In genomic region chr14:104680806-104681688, GRCh38 we compare ENCODE assay signal across 8 cellular contexts. TPM values are rescaled to one million over a fixed set of nuclear protein-coding genes. Genes with fewer than 3 reads are reported as not detected.
A peak's percentile ranks its signal among the peaks of the same experiment; 100 is the strongest.
DNase-seq lines count a peak whose midpoint lies in the region; ATAC-seq, FAIRE-seq and TF ChIP-seq lines count a peak whose summit lies in the region.

No MANE protein-coding gene starts in this region.

- peak; percentile 75 for DNase-seq in CD1c-positive myeloid dendritic cell (ENCODE audit: extremely low spot score)
- peak; percentile 86 for DNase-seq in PC-3
- DNase-seq in endothelial cell of umbilical vein (ENCODE audit: low read depth, low spot score), result peak; percentile 77
- peak; percentile 59 for DNase-seq in mesendoderm
- peak; percentile 47 to 66 for DNase-seq in uterus
- no peak for DNase-seq in NCI-H2081 (lab: John Stamatoyannopoulos, UW)

- H3K4me1 ChIP-seq in PC-3 (ENCODE audit: insufficient read depth, low read length) (peaks cover 62% of the 10 kb centered on the region), endothelial cell of umbilical vein (ENCODE audit: control insufficient read depth, extremely low read depth, insufficient read depth, low read length) (peaks cover 40% of the 10 kb centered on the region), mesendoderm (ENCODE audit: control insufficient read depth, low read depth, low read length) (peaks cover 23% of the 10 kb centered on the region), uterus (peaks cover 8 to 45% of the 10 kb centered on the region in 2 donors)

- peak overlapping the region; percentile 96 for H2BK5ac ChIP-seq in mesendoderm (ENCODE audit: low read length)

- no peaks in the 10 kb centered on the region for H3F3A ChIP-seq in PC-3 (ENCODE audit: low read length, unreplicated experiment)

- H3K27ac ChIP-seq in PC-3 (ENCODE audit: low read length), result peak overlapping the region; percentile 99
- peak overlapping the region; percentile 93 for H3K27ac ChIP-seq in endothelial cell of umbilical vein (ENCODE audit: insufficient read depth, low read depth, low read length)
- H3K27ac ChIP-seq in mesendoderm (ENCODE audit: low read depth, low read length), result peak overlapping the region; percentile 85
- H3K27ac ChIP-seq in uterus, result peak overlapping the region; percentile 69 to 90

- POLR2A ChIA-PET in PC-3 (lab: Charles Lee; ENCODE audit: unreplicated experiment) (no interaction called here), endothelial cell of umbilical vein (lab: Charles Lee) (interaction anchor here (1.1 to 1.2 kb wide), 2 partner anchors 16 to 72 kb away, joined by 4 read pairs; partner anchors contain the start of gene SIVA1)

- peak overlapping the region; percentile 69 for H4K8ac ChIP-seq in mesendoderm (ENCODE audit: low read depth, low read length)

- dilution Hi-C loops in endothelial cell of umbilical vein (cut with MboI; ENCODE audit: extremely low pct_ligation_motif_present, low sequenced_read_pairs), result no loop called here

- no peak overlapping the region for H3K23ac ChIP-seq in mesendoderm (ENCODE audit: low read length)

- H3K4me3 ChIP-seq in PC-3 (ENCODE audit: low read length) (peak overlapping the region; percentile 62), endothelial cell of umbilical vein (replicated peaks in 1 of 3; ENCODE audit: insufficient read depth in 1 of 3, low read depth in 1 of 3, low read length in 3 of 3) (no peak overlapping the region), mesendoderm (ENCODE audit: low read length) (no peak overlapping the region), uterus (no peak overlapping the region)

- WGBS in mesendoderm (ENCODE audit: extremely low coverage, insufficient coverage, low lambda C conversion rate), result no CpG with 5 or more reads among the region's 26 CpGs

- H2BK15ac ChIP-seq in mesendoderm (replicated peaks; ENCODE audit: low read depth), result no peak overlapping the region

- no peaks in the 10 kb centered on the region for H3K9me1 ChIP-seq in endothelial cell of umbilical vein (replicated peaks; ENCODE audit: control insufficient read depth, extremely low read depth, insufficient read depth, low read length)

- H2AK5ac ChIP-seq in mesendoderm (ENCODE audit: low read length), result peak overlapping the region; percentile 72

- H3K4me2 ChIP-seq in PC-3 (ENCODE audit: low read length) (peak overlapping the region; percentile 86), endothelial cell of umbilical vein (ENCODE audit: insufficient read depth, low read length) (peak overlapping the region; percentile 31), mesendoderm (ENCODE audit: low read length) (peak overlapping the region; percentile 32)

- peak overlapping the region; percentile 68 for H4K5ac ChIP-seq in mesendoderm (ENCODE audit: low read length)

- peak overlapping the region; percentile 94 for H3K9ac ChIP-seq in PC-3 (ENCODE audit: low read length)
- peak overlapping the region; percentile 62 for H3K9ac ChIP-seq in endothelial cell of umbilical vein (replicated peaks; ENCODE audit: extremely low read depth, insufficient read depth, low read length)
- H3K9ac ChIP-seq in mesendoderm (ENCODE audit: low read length), result peak overlapping the region; percentile 77

- BruUV-seq in PC-3 (replicated peaks; lab: Mats Ljungman, UMichigan) (TSS peak; percentile 78), endothelial cell of umbilical vein (replicated peaks; lab: Mats Ljungman, UMichigan) (no TSS peak)

- H2BK120ac ChIP-seq in mesendoderm (ENCODE audit: low read depth, low read length), result peak overlapping the region; percentile 39

- H3K9me3 ChIP-seq in PC-3 (ENCODE audit: low read length) (no peaks in the 10 kb centered on the region), endothelial cell of umbilical vein (replicated peaks; ENCODE audit: control insufficient read depth, insufficient read depth, low read length) (no peaks in the 10 kb centered on the region), uterus (no peaks in the 10 kb centered on the region)

- H3K36me3 ChIP-seq in PC-3 (ENCODE audit: low read depth, low read length) (no peaks in the 10 kb centered on the region), endothelial cell of umbilical vein (ENCODE audit: control insufficient read depth in 2 of 2, extremely low read depth in 1 of 2, insufficient read depth in 2 of 2, low read length in 2 of 2) (no peaks in the 10 kb centered on the region), mesendoderm (ENCODE audit: control insufficient read depth, insufficient read depth, low read length) (no peaks in the 10 kb centered on the region), uterus (no peaks in the 10 kb centered on the region)

- CTCF ChIA-PET in PC-3 (lab: Charles Lee), result interaction anchor here (0.6 kb wide), 1 partner anchor 28 kb away, joined by 3 read pairs; no protein-coding TSS in a partner anchor
- CTCF ChIA-PET in endothelial cell of umbilical vein (lab: Charles Lee), result interaction anchor here (0.6 to 3.7 kb wide), 12 partner anchors 8 to 146 kb away, joined by 3 to 20 read pairs (median 5); partner anchors contain the start of genes INF2 and SIVA1

- intact Hi-C loops in PC-3 (cut with micrococcal nuclease) (loop anchor here (1.0 kb wide), 1 partner anchor 8 kb away; the partner anchor contains the start of gene INF2), endothelial cell of umbilical vein (cut with micrococcal nuclease) (loop anchor here (1.0 kb wide), 3 partner anchors 8 to 71 kb away; partner anchors contain the start of gene INF2), uterus (cut with DNase I; ENCODE audit: low total_unique reads) (no loop called here)

- no peak for TF ChIP-seq POLR2A in endothelial cell of umbilical vein (IDR thresholded peaks at IDR 0.05; ENCODE audit: low read depth, low read length)
- TF ChIP-seq POLR2A in uterus (IDR thresholded peaks at IDR 0.05), result no peak

- peak overlapping the region; percentile 94 for H3K4ac ChIP-seq in mesendoderm (ENCODE audit: low read depth, low read length)

- peak overlapping the region; percentile 96 for H3K56ac ChIP-seq in mesendoderm (ENCODE audit: low read length)

- no peak for FAIRE-seq in endothelial cell of umbilical vein (lab: Jason Lieb, UNC)

- no peaks in the 10 kb centered on the region for H3K79me1 ChIP-seq in mesendoderm (ENCODE audit: low read length)

- no peaks in the 10 kb centered on the region for H4K20me1 ChIP-seq in PC-3 (ENCODE audit: low read length)
- no peaks in the 10 kb centered on the region for H4K20me1 ChIP-seq in endothelial cell of umbilical vein (replicated peaks; ENCODE audit: control insufficient read depth, extremely low read depth, insufficient read depth, low read length)

- H3K27me3 ChIP-seq in PC-3 (ENCODE audit: low read length) (no peaks in the 10 kb centered on the region), endothelial cell of umbilical vein (ENCODE audit: control insufficient read depth in 2 of 2, insufficient read depth in 2 of 2, low read length in 2 of 2) (no peaks in the 10 kb centered on the region), mesendoderm (ENCODE audit: insufficient read depth, low read length, poor library complexity) (no peaks in the 10 kb centered on the region), uterus (no peaks in the 10 kb centered on the region)

- H3K79me2 ChIP-seq in PC-3 (ENCODE audit: low read length), result 0 out of 2 replicates have a peak, but pooled peaks cover 5% of the 10 kb centered on the region
- no peaks in the 10 kb centered on the region for H3K79me2 ChIP-seq in endothelial cell of umbilical vein (ENCODE audit: control insufficient read depth, insufficient read depth, low read length)
- no peaks in the 10 kb centered on the region for H3K79me2 ChIP-seq in mesendoderm (ENCODE audit: control insufficient read depth, insufficient read depth, low read length)

- TF ChIP-seq CTCF in PC-3 (conservative IDR thresholded peaks at IDR 0.05; ENCODE audit: low read depth, low read length), result peak; percentile 45
- no peak for TF ChIP-seq CTCF in endothelial cell of umbilical vein (IDR thresholded peaks at IDR 0.05; ENCODE audit: extremely low read depth in 1 of 2, insufficient read depth in 1 of 2, low read depth in 1 of 2, low read length in 2 of 2)
- TF ChIP-seq CTCF in uterus (IDR thresholded peaks at IDR 0.05), result peak in 2 of 4 experiments; percentile 5 to 14

- ATAC-seq in GM21825 (IDR thresholded peaks at IDR 0.05; ENCODE audit: unreplicated experiment) (peak; percentile 46), PC-3 (peak; percentile 63), HG02970 (IDR thresholded peaks at IDR 0.05; ENCODE audit: low FRiP score, unreplicated experiment) (no peak)

- peak overlapping the region; percentile 82 for H3K18ac ChIP-seq in mesendoderm (ENCODE audit: low read length)

- no peaks in the 10 kb centered on the region for H3K9me2 ChIP-seq in PC-3 (replicated peaks; ENCODE audit: low read length)

- no peak overlapping the region for H2AFZ ChIP-seq in PC-3 (ENCODE audit: low read length)
- peak overlapping the region; percentile 4 for H2AFZ ChIP-seq in endothelial cell of umbilical vein (ENCODE audit: low read depth, low read length)

TF ChIP-seq in endothelial cell of umbilical vein, 7 proteins besides CTCF, POLR2A, EP300 and RAD21 (continues in another document):
- TF ChIP-seq MYC (IDR thresholded peaks at IDR 0.05; ENCODE audit: low read depth, low read length), result no peak

RNA-seq across cellular contexts. Expression of gene INF2, which starts 8.4 kb away (rescaled TPM):
- total RNA-seq in PC-3 (2014; rRNA removed), result 132 and 161 TPM in 2 replicates
- total RNA-seq in endothelial cell of umbilical vein, result 117 and 124 TPM in 2 replicates
- polyA plus RNA-seq in endothelial cell of umbilical vein, result 55.3 and 83.9 TPM in 2 replicates
- polyA plus RNA-seq in endothelial cell of umbilical vein (2011; cell fraction: cytosol; rRNA removed), result 34.2 and 52.3 TPM in 2 replicates
- 115 and 129 TPM in 2 replicates for polyA plus RNA-seq in endothelial cell of umbilical vein (2011; cell fraction: nucleus; rRNA removed)
- 45.4 and 63.8 TPM in 2 replicates for polyA plus RNA-seq in endothelial cell of umbilical vein (2012)
- 36.4 and 48.2 TPM in 2 replicates for polyA minus RNA-seq in endothelial cell of umbilical vein
- 48.9 TPM for polyA minus RNA-seq in endothelial cell of umbilical vein (2011; cell fraction: cytosol; rRNA and poly(A)+ RNA removed)
- polyA minus RNA-seq in endothelial cell of umbilical vein (2011; cell fraction: nucleus; rRNA and poly(A)+ RNA removed), result 36.9 and 55.9 TPM in 2 replicates
- polyA plus RNA-seq in mesendoderm (2013, experiment 1 of 2), result 34.4 TPM
- polyA plus RNA-seq in mesendoderm (2013, experiment 2 of 2), result 34.6 TPM
- 10 to 100 TPM; 13.5 to 79.4 (median 44.6) TPM for total RNA-seq in uterus

RNA-seq across cellular contexts. Expression of gene ADSS1, which starts 43.0 kb away (rescaled TPM):
- 7.9 and 8.8 TPM in 2 replicates for total RNA-seq in PC-3 (2014; rRNA removed)
- 1.9 and 2.7 TPM in 2 replicates for total RNA-seq in endothelial cell of umbilical vein
- polyA plus RNA-seq in endothelial cell of umbilical vein, result 1.3 and 1.9 TPM in 2 replicates
- polyA plus RNA-seq in endothelial cell of umbilical vein (2011; cell fraction: cytosol; rRNA removed), result 1.5 and 1.6 TPM in 2 replicates
- polyA plus RNA-seq in endothelial cell of umbilical vein (2011; cell fraction: nucleus; rRNA removed), result 10.8 and 14.8 TPM in 2 replicates
- 1.2 and 2.1 TPM in 2 replicates for polyA plus RNA-seq in endothelial cell of umbilical vein (2012)
- polyA minus RNA-seq in endothelial cell of umbilical vein, result 1.0 and 2.0 TPM in 2 replicates
- polyA minus RNA-seq in endothelial cell of umbilical vein (2011; cell fraction: cytosol; rRNA and poly(A)+ RNA removed), result 6.2 TPM
- polyA minus RNA-seq in endothelial cell of umbilical vein (2011; cell fraction: nucleus; rRNA and poly(A)+ RNA removed), result 3.2 and 4.7 TPM in 2 replicates
- polyA plus RNA-seq in mesendoderm (2013, experiment 1 of 2), result 2.0 TPM
- 2.1 TPM for polyA plus RNA-seq in mesendoderm (2013, experiment 2 of 2)
- total RNA-seq in uterus, result 10 to 100 TPM in 1 of 4 donors, 1 to 10 TPM in 1, not detected in 2; 7.0 to 11.7 TPM

Comparison
In these comparisons a context has a peak if more than half of its experiments do, and no peak if none do; other contexts are left out.
1. DNase-seq: peak in CD1c-positive myeloid dendritic cell (single experiment), PC-3 (single experiment), endothelial cell of umbilical vein (single experiment), mesendoderm (single experiment) and uterus (2 of 2); none in NCI-H2081 (0 of 2).
2. H3K4me2 ChIP-seq: peak in every context shown above with its lines; median percentile 86 in PC-3; 32 in mesendoderm; 31 in endothelial cell of umbilical vein.
3. Peak in every context shown above with its lines, with median percentiles within 50 percentile points of each other: H3K27ac ChIP-seq and H3K9ac ChIP-seq.